Comparison of ENCODE assay signal across 1 cellular context in the genomic region with DNA sequence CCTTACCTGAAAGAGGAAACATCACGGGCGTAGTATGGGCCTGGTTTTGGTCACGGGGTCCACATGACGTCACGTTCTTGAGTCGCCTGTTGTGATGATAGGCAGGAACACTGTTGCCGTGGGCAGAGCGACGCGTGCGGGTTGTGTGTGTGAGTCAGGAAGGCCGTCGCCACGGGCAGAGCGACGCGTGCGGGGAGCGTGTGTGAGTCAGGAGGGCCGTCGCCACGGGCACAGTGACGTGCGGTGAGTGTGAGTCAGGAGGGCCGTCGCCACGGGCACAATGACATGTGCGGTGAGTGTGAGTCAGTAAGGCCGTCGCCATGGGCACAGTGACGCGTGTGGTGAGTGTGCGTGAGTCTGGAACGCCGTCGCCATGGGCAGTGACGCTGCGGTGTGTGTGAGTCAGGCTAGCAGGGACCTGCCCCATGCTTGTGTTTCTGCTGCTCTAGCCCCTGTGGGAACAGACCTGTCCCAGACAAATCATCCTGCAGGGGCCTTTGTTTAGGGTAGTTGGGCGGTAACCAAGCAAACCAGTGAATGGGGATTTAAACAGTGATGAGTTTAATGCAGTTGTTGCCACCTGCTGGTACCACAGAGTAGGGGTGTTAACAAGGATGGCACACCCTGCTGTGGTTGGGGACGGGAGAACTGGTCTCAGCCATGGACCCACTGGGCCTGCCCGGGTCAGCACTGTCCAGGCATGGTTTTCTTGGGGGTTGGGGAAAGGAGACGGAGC.
A peak's percentile ranks its signal among the peaks of the same experiment; 100 is the strongest.
TF ChIP-seq lines count a peak whose summit lies in the region.

No MANE protein-coding gene starts in this region.

TF ChIP-seq in GM12878, 131 proteins besides CTCF, POLR2A, EP300 and RAD21:
- TF ChIP-seq TCF3 (IDR thresholded peaks at IDR 0.05; ENCODE audit: borderline replicate concordance, insufficient read depth, low read depth, low read length) = peak; percentile 91
- TF ChIP-seq MEF2B (IDR thresholded peaks at IDR 0.05; ENCODE audit: partially characterized antibody, poor library complexity, severe bottlenecking) = no peak
- peak; percentile 31; the same call in 1 of the 2 replicates for TF ChIP-seq PML (IDR thresholded peaks at IDR 0.05; ENCODE audit: low read length)
